Comparison of ENCODE assay signal across 32 cellular contexts in genomic region chr11:49442669-49443068, GRCh38.
"Had no signal": no experiment of that assay in that cellular context is flagged by ENCODE, and none has a peak within 500 bp of the region (broad histone marks: within the 10 kb centered on the region; RNA-seq: fewer than 3 reads in every experiment).

No MANE protein-coding gene starts in this region.

- DNase-seq: activated B cell treated with CpG ODN at 0.5 μM for 24 hours; activated CD4-positive, alpha-beta memory T cell treated with anti-CD3 and anti-CD28 coated beads for 36 hours; activated CD4-positive, alpha-beta T cell treated with anti-CD3 and anti-CD28 coated beads for 4 hours; activated CD4-positive, alpha-beta T cell treated with anti-CD3 and anti-CD28 coated beads, Interleukin-2, amount 10 ng/mL, durations not matched to agents 24 days and 14 days; activated CD4-positive, alpha-beta T cell treated with anti-CD3 and anti-CD28 coated beads, Interleukin-2, amount 50 U/mL, for 1 hour; activated CD4-positive, alpha-beta T cell treated with anti-CD3 and anti-CD28 coated beads, Interleukin-2, amount 50 U/mL, for 4 hours; activated CD4-positive, CD25-positive, alpha-beta regulatory T cell treated with anti-CD3 and anti-CD28 coated beads, Interleukin-2, amount 50 U/mL, for 72 hours; activated CD8-positive, alpha-beta memory T cell treated with anti-CD3 and anti-CD28 coated beads, Interleukin-2, amount 50 U/mL, for 4 hours; activated CD8-positive, alpha-beta T cell treated with anti-CD3 and anti-CD28 coated beads for 36 hours; activated effector memory CD4-positive, alpha-beta T cell treated with anti-CD3 and anti-CD28 coated beads, Interleukin-2, amount 50 U/mL, for 16 hours; activated gamma-delta T cell treated with Interleukin-2 at 50 U/mL for 16 hours; activated naive CD4-positive, alpha-beta T cell; activated naive CD4-positive, alpha-beta T cell treated with anti-CD3 and anti-CD28 coated beads for 36 hours; activated naive CD4-positive, alpha-beta T cell treated with anti-CD3 and anti-CD28 coated beads, Interleukin-2, amount 50 U/mL, for 16 hours; activated naive CD8-positive, alpha-beta T cell treated with anti-CD3 and anti-CD28 coated beads for 36 hours; activated T-cell treated with anti-CD3 and anti-CD28 coated beads for 4 hours; activated T-cell treated with anti-CD3 and anti-CD28 coated beads, Interleukin-2, amount 50 U/mL, for 1 hour; activated T-cell treated with anti-CD3 and anti-CD28 coated beads, Interleukin-2, amount 50 U/mL, for 4 hours; activated T-cell treated with anti-CD3 and anti-CD28 coated beads, Interleukin-2, amount 50 U/mL, for 72 hours; adrenal gland; amniotic stem cell; caudate nucleus; cerebellar nuclear complex; T-helper 1 cell; T-helper 2 cell; T-helper 9 cell had no signal

- H3K27me3 ChIP-seq: adrenal gland, ascending aorta, cardiac muscle cell had no signal

- H3K27ac ChIP-seq: adrenal gland, ascending aorta, cardiac muscle cell, VCaP had no signal

- H3K9me3 ChIP-seq: adrenal gland, ascending aorta had no signal

- H3K36me3 ChIP-seq: adrenal gland, ascending aorta, cardiac muscle cell had no signal

- H3K4me1 ChIP-seq: adrenal gland, ascending aorta had no signal

- ATAC-seq: activated CD8-positive, alpha-beta T cell treated with anti-CD3 and anti-CD28 coated beads for 36 hours; activated naive CD4-positive, alpha-beta T cell treated with anti-CD3 and anti-CD28 coated beads, Interleukin-2, amount 50 U/mL, for 72 hours; activated T-cell treated with anti-CD3 and anti-CD28 coated beads, Interleukin-2, amount 50 U/mL, for 4 hours; activated T-cell treated with anti-CD3 and anti-CD28 coated beads, Interleukin-2, amount 50 U/mL, for 72 hours; activated T-helper 17 cell treated with anti-CD3 and anti-CD28 coated beads, Interleukin-2, amount 50 U/mL, for 72 hours had no signal

- H3K4me3 ChIP-seq: adrenal gland, ascending aorta, cardiac muscle cell had no signal

- FAIRE-seq: TTC549 had no signal
